8 cellular contexts compared by ENCODE assay signal in the genomic region with DNA sequence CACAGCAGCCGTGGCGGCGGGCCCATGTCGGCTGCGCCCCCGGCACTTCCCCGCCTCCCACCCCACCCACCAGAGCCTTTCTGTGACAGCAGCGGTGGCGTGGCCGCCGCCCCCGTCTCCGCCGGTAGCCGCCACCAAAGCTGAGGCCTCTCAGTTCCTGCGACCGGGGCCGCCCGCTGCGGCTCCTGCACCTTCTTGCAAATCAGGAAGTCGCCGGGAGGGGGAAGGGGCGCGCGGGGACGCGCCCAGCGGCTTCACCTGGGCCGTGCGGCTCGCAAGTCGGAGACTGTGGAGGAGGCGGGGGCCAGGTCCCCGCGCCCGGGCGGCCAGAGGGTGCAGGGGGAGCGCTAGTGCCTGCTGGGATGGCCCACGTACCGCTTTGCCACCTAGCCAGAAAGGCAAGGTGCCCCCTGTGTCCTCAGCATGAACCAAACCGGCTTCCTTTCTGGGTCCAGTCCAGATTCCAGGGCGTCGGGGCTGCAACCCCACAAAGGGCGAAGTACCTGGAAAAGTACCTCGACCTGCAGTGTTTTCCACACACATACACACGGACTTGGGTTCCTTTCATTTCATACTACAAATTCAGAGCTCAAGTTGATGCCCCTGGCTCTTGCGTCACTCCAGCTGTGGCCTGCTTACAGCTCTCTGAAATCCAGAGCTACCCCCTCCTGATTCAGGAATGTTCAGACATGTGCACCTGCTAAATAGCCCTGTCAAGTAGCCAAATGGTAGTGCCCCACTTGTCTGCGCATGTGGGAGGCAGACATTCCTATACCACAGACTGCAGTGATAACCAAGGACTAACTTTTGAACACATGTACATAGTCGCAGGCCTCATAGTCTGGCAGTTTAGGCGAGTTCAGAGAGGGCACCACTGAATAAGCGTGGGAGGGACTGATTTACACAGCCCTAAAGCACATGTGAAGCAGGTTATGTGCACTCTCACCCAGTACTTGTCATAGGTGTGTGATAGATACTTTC. TPM values are rescaled to one million over a fixed set of nuclear protein-coding genes. Genes with fewer than 3 reads are reported as not detected.
DNase-seq lines count a peak whose midpoint lies in the region; ATAC-seq and TF ChIP-seq lines count a peak whose summit lies in the region.

Gene DENND1B (minus strand): TSS at position 199 of the 981 bp plus-strand sequence. CDS start 325 bp downstream, outside the sequence.

- H4K8ac ChIP-seq in neuronal stem cell (ENCODE audit: low read depth, low read length): no peak within 1 kb of the TSS

- peak within 1 kb of the TSS; percentile 98 for H2AFZ ChIP-seq in neuronal stem cell (ENCODE audit: low read length)

- H3K4me3 Mint-ChIP-seq in activated T-helper 17 cell treated with anti-CD3 and anti-CD28 coated beads, Interleukin-2, amount 50 U/mL, for 72 hours: peak within 1 kb of the TSS; percentile 88

- H3K27me3 Mint-ChIP-seq in activated T-helper 17 cell treated with anti-CD3 and anti-CD28 coated beads, Interleukin-2, amount 50 U/mL, for 72 hours: no peaks in the 10 kb centered on the region

- H3K9me3 Mint-ChIP-seq in activated T-helper 17 cell treated with anti-CD3 and anti-CD28 coated beads, Interleukin-2, amount 50 U/mL, for 72 hours: no peaks in the 10 kb centered on the region

- H3K14ac ChIP-seq in neuronal stem cell (ENCODE audit: low read length): peak within 1 kb of the TSS; percentile 47

- H3K18ac ChIP-seq in neuronal stem cell (ENCODE audit: low read length): peak within 1 kb of the TSS; percentile 88

- H3K4me1 ChIP-seq in RWPE2 (ENCODE audit: insufficient read depth, poor library complexity, severe bottlenecking): peaks cover 33% of the 10 kb centered on the region
- peaks cover 2 to 3% of the 10 kb centered on the region in 2 donors for H3K4me1 ChIP-seq in neuronal stem cell (ENCODE audit: control insufficient read depth in 2 of 2, insufficient read depth in 1 of 2, low read depth in 1 of 2, low read length in 2 of 2)

- H2BK5ac ChIP-seq in neuronal stem cell (ENCODE audit: low read length): peak within 1 kb of the TSS; percentile 87

- H3K4me1 Mint-ChIP-seq in activated T-helper 17 cell treated with anti-CD3 and anti-CD28 coated beads, Interleukin-2, amount 50 U/mL, for 72 hours: peaks cover 39% of the 10 kb centered on the region

- H3K4me2 ChIP-seq in neuronal stem cell (ENCODE audit: insufficient read depth, low read length, poor library complexity, severe bottlenecking): peak within 1 kb of the TSS; percentile 71

- H2BK15ac ChIP-seq in neuronal stem cell (ENCODE audit: low read length): peak within 1 kb of the TSS; percentile 80

- H3K36me3 Mint-ChIP-seq in activated T-helper 17 cell treated with anti-CD3 and anti-CD28 coated beads, Interleukin-2, amount 50 U/mL, for 72 hours (ENCODE audit: low read depth): peaks cover 16% of the 10 kb centered on the region

- peak within 1 kb of the TSS; percentile 72 for H2BK120ac ChIP-seq in neuronal stem cell (ENCODE audit: low read depth, low read length)

- H2BK12ac ChIP-seq in neuronal stem cell (ENCODE audit: low read length): peak within 1 kb of the TSS; percentile 58

- H3K27me3 ChIP-seq in RWPE2 (ENCODE audit: insufficient read depth, poor library complexity, severe bottlenecking) (no peaks in the 10 kb centered on the region), neuronal stem cell (ENCODE audit: control insufficient read depth in 3 of 3, insufficient read depth in 3 of 3, low read depth in 1 of 3, low read length in 3 of 3) (peaks cover 0 to 49% (median 0%) of the 10 kb centered on the region in 3 experiments)

- DNase-seq in COLO668 (lab: John Stamatoyannopoulos, UW; ENCODE audit: unreplicated experiment) (peak; percentile 89), GM20000 (ENCODE audit: low spot score) (peak; percentile 85), HT-29 (ENCODE audit: low spot score) (peak; percentile 75), RWPE2 (ENCODE audit: low spot score) (no peak), fibroblast of villous mesenchyme (ENCODE audit: low read depth) (peak; percentile 46), neuronal stem cell (ENCODE audit: low spot score) (peak; percentile 62), substantia nigra (lab: John Stamatoyannopoulos, UW) (peak in 34 of 49 donors; percentile 6 to 77 (median 32))

- H3K4ac ChIP-seq in neuronal stem cell (ENCODE audit: low read length): no peak within 1 kb of the TSS

- H3K27ac Mint-ChIP-seq in activated T-helper 17 cell treated with anti-CD3 and anti-CD28 coated beads, Interleukin-2, amount 50 U/mL, for 72 hours: peak within 1 kb of the TSS; percentile 97

- peak within 1 kb of the TSS; percentile 62 for H3K23ac ChIP-seq in neuronal stem cell (ENCODE audit: low read depth, low read length, poor library complexity)

- peak within 1 kb of the TSS; percentile 86 for H3K9ac ChIP-seq in neuronal stem cell (ENCODE audit: low read depth, low read length, poor library complexity)

- H3K79me1 ChIP-seq in neuronal stem cell (ENCODE audit: low read depth, low read length): no peaks in the 10 kb centered on the region

- H3K4me3 ChIP-seq in RWPE2 (ENCODE audit: severe bottlenecking) (peak within 1 kb of the TSS; percentile 70), fibroblast of villous mesenchyme (ENCODE audit: low read depth, low read length) (peak within 1 kb of the TSS; percentile 68), neuronal stem cell (ENCODE audit: low read length in 2 of 2) (peak within 1 kb of the TSS; percentile 57 to 91)

- WGBS in neuronal stem cell (ENCODE audit: extremely low coverage in 2 of 2, insufficient read length in 2 of 2, insufficient replicate concordance in 1 of 2), 2 donors: no CpG with 5 or more reads among the region's 51 CpGs

- no peak within 1 kb of the TSS for H4K91ac ChIP-seq in neuronal stem cell (ENCODE audit: low read depth, low read length, poor library complexity)

- TF ChIP-seq CTCF in GM20000 (IDR thresholded peaks at IDR 0.05; ENCODE audit: extremely low read depth, missing control alignments) (no peak), RWPE2 (IDR thresholded peaks at IDR 0.05; ENCODE audit: poor library complexity, severe bottlenecking) (no peak), fibroblast of villous mesenchyme (IDR thresholded peaks at IDR 0.05; ENCODE audit: insufficient read depth, low read depth, low read length) (peak; percentile 11)

- H3K36me3 ChIP-seq in RWPE2 (ENCODE audit: low read depth): peaks cover 13% of the 10 kb centered on the region
- no peaks in the 10 kb centered on the region for H3K36me3 ChIP-seq in neuronal stem cell (replicated peaks in 1 of 2; ENCODE audit: control insufficient read depth in 2 of 2, insufficient read depth in 2 of 2, low read length in 2 of 2)

- peak within 1 kb of the TSS; percentile 18 for H2AK5ac ChIP-seq in neuronal stem cell (ENCODE audit: low read depth, low read length)

- peak; percentile 53 for ATAC-seq in RWPE2 (ENCODE audit: low read depth)
- ATAC-seq in activated T-helper 17 cell treated with anti-CD3 and anti-CD28 coated beads, Interleukin-2, amount 50 U/mL, for 72 hours (replicated peaks): peak; percentile 71

- H3K9me3 ChIP-seq in RWPE2 (ENCODE audit: severe bottlenecking) (no peaks in the 10 kb centered on the region), neuronal stem cell (replicated peaks in 1 of 2; ENCODE audit: control insufficient read depth in 2 of 2, insufficient read depth in 1 of 2, low read depth in 1 of 2, low read length in 2 of 2) (no peaks in the 10 kb centered on the region)

- peak within 1 kb of the TSS; percentile 85 for H3K27ac ChIP-seq in RWPE2 (ENCODE audit: poor library complexity, severe bottlenecking)
- no peak within 1 kb of the TSS for H3K27ac ChIP-seq in neuronal stem cell (replicated peaks; ENCODE audit: low read length)
- no peak within 1 kb of the TSS for H3K27ac ChIP-seq in substantia nigra (ENCODE audit: low read depth, low read length, poor library complexity, severe bottlenecking)

RNA-seq across cellular contexts. Expression of gene DENND1B, which starts in this region (rescaled TPM):
- 4.1 and 8.1 TPM in 2 replicates for total RNA-seq in HT-29 (2014; rRNA removed; shearing (Covaris generic))
- 10 to 100 TPM; 12.2 to 17.1 TPM for total RNA-seq in activated T-helper 17 cell treated with anti-CD3 and anti-CD28 coated beads, Interleukin-2, amount 50 U/mL, for 72 hours
- total RNA-seq in fibroblast of villous mesenchyme: 16.8 and 21.6 TPM in 2 replicates
- 4.9 TPM for polyA plus RNA-seq in neuronal stem cell (2013, experiment 1 of 2)
- polyA plus RNA-seq in neuronal stem cell (2013, experiment 2 of 2): 5.2 TPM
